Comparison of ENCODE assay signal across 8 cellular contexts in genomic region chr1:53945183-53945432, GRCh38. TPM values are rescaled to one million over a fixed set of nuclear protein-coding genes. Genes with fewer than 3 reads are reported as not detected.
DNase-seq lines count a peak whose midpoint lies in the region; ATAC-seq and TF ChIP-seq lines count a peak whose summit lies in the region.
"Had no signal": no experiment of that assay in that cellular context is flagged by ENCODE, and none has a peak within 500 bp of the region (broad histone marks: within the 10 kb centered on the region; RNA-seq: fewer than 3 reads in every experiment).

No MANE protein-coding gene starts in this region.

- intact Hi-C loops in activated CD4-positive, alpha-beta memory T cell treated with anti-CD3 and anti-CD28 coated beads for 36 hours (cut with micrococcal nuclease): loop anchor here (1.0 to 5.0 kb wide), 3 partner anchors 55 to 618 kb away; partner anchors contain the start of genes LRP8 and SSBP3

- DNase-seq in HFFc6: no peak
- DNase-seq in activated CD4-positive, alpha-beta memory T cell treated with anti-CD3 and anti-CD28 coated beads for 36 hours: no peak
- DNase-seq in stimulated activated naive CD8-positive, alpha-beta T cell treated with anti-CD3 and anti-CD28 coated beads, Interleukin-15, amount 100 ng/mL, for 72 hours: no peak

- CTCF ChIA-PET in activated CD4-positive, alpha-beta memory T cell treated with anti-CD3 and anti-CD28 coated beads for 36 hours (lab: Charles Lee): interaction anchor here (0.7 to 9.2 kb wide), 9 partner anchors 9 to 137 kb away, joined by 3 to 76 read pairs (median 7); partner anchors contain the start of genes TCEANC2, TMEM59 and YIPF1

- POLR2A ChIA-PET in activated CD4-positive, alpha-beta memory T cell treated with anti-CD3 and anti-CD28 coated beads for 36 hours (lab: Charles Lee): interaction anchor here (0.5 to 2.6 kb wide), 8 partner anchors 21 to 112 kb away, joined by 3 to 15 read pairs (median 6); partner anchors contain the start of genes NDC1, TCEANC2, TMEM59 and YIPF1

- no peaks in the 10 kb centered on the region; the same call in 1 of the 2 replicates for H3K27me3 Mint-ChIP-seq in HFFc6 (ENCODE audit: insufficient read depth)
- H3K27me3 Mint-ChIP-seq in activated CD4-positive, alpha-beta memory T cell treated with anti-CD3 and anti-CD28 coated beads for 36 hours: no peaks in the 10 kb centered on the region
- no peaks in the 10 kb centered on the region for H3K27me3 Mint-ChIP-seq in stimulated activated naive CD8-positive, alpha-beta T cell treated with anti-CD3 and anti-CD28 coated beads, Interleukin-15, amount 100 ng/mL, for 72 hours

- peak overlapping the region; percentile 91 for H3K27ac Mint-ChIP-seq in HFFc6
- peak overlapping the region; percentile 90 for H3K27ac Mint-ChIP-seq in activated CD4-positive, alpha-beta memory T cell treated with anti-CD3 and anti-CD28 coated beads for 36 hours
- H3K27ac Mint-ChIP-seq in stimulated activated naive CD8-positive, alpha-beta T cell treated with anti-CD3 and anti-CD28 coated beads, Interleukin-15, amount 100 ng/mL, for 72 hours: peak overlapping the region; percentile 93 to 97

- peak overlapping the region; percentile 80 for H3K4me3 ChIP-seq in iPS-11a (ENCODE audit: low read depth, low read length)

- peak overlapping the region; percentile 97 for H3K4me3 Mint-ChIP-seq in HFFc6
- H3K4me3 Mint-ChIP-seq in activated CD4-positive, alpha-beta memory T cell treated with anti-CD3 and anti-CD28 coated beads for 36 hours: peak overlapping the region; percentile 92
- H3K4me3 Mint-ChIP-seq in stimulated activated naive CD8-positive, alpha-beta T cell treated with anti-CD3 and anti-CD28 coated beads, Interleukin-15, amount 100 ng/mL, for 72 hours: peak overlapping the region; percentile 91 to 98

- H3K36me3 Mint-ChIP-seq in HFFc6 (ENCODE audit: low read depth): peaks cover 11% of the 10 kb centered on the region
- peaks cover 12% of the 10 kb centered on the region for H3K36me3 Mint-ChIP-seq in activated CD4-positive, alpha-beta memory T cell treated with anti-CD3 and anti-CD28 coated beads for 36 hours

- no peak for TF ChIP-seq CTCF in HFFc6 (IDR thresholded peaks at IDR 0.05)

- no peaks in the 10 kb centered on the region for H3K9me3 Mint-ChIP-seq in HFFc6
- H3K9me3 Mint-ChIP-seq in activated CD4-positive, alpha-beta memory T cell treated with anti-CD3 and anti-CD28 coated beads for 36 hours: no peaks in the 10 kb centered on the region
- H3K9me3 Mint-ChIP-seq in stimulated activated naive CD8-positive, alpha-beta T cell treated with anti-CD3 and anti-CD28 coated beads, Interleukin-15, amount 100 ng/mL, for 72 hours: no peaks in the 10 kb centered on the region

- no peak for ATAC-seq in stimulated activated naive CD8-positive, alpha-beta T cell treated with anti-CD3 and anti-CD28 coated beads, Interleukin-15, amount 100 ng/mL, for 72 hours
- no peak for ATAC-seq in esophagus mucosa
- no peak for ATAC-seq in HG03025 (IDR thresholded peaks at IDR 0.05; ENCODE audit: low FRiP score, unreplicated experiment)
- ATAC-seq in GM21576 (IDR thresholded peaks at IDR 0.05; ENCODE audit: unreplicated experiment): no peak

- H3K4me1 Mint-ChIP-seq in HFFc6 (ENCODE audit: low read depth): peaks cover 58% of the 10 kb centered on the region
- peaks cover 49% of the 10 kb centered on the region for H3K4me1 Mint-ChIP-seq in activated CD4-positive, alpha-beta memory T cell treated with anti-CD3 and anti-CD28 coated beads for 36 hours (ENCODE audit: low read depth)
- peaks cover 59% of the 10 kb centered on the region for H3K4me1 Mint-ChIP-seq in stimulated activated naive CD8-positive, alpha-beta T cell treated with anti-CD3 and anti-CD28 coated beads, Interleukin-15, amount 100 ng/mL, for 72 hours

RNA-seq across cellular contexts. Expression of gene IFT25, which starts 0.4 kb away (rescaled TPM):
- total RNA-seq in HFFc6 (2021; fragmentation: NEBNext Ultra II Directional; extraction: Animal tissue kit (Norgen Biotek cat#: 25700)): 10 to 100 TPM; 20.9 to 36.9 (median 35.1) TPM
- 10 to 100 TPM; 52.5 to 60.3 TPM for total RNA-seq in activated CD4-positive, alpha-beta memory T cell treated with anti-CD3 and anti-CD28 coated beads for 36 hours
- 15.6 TPM for total RNA-seq in esophagus mucosa

RNA-seq across cellular contexts. Expression of gene LRRC42, which starts 1.0 kb away (rescaled TPM):
- 10 to 100 TPM; 36.3 to 44.2 (median 42.2) TPM for total RNA-seq in HFFc6 (2021; fragmentation: NEBNext Ultra II Directional; extraction: Animal tissue kit (Norgen Biotek cat#: 25700))
- 10 to 100 TPM; 26.9 to 28.4 TPM for total RNA-seq in activated CD4-positive, alpha-beta memory T cell treated with anti-CD3 and anti-CD28 coated beads for 36 hours
- total RNA-seq in esophagus mucosa: 20.0 TPM

RNA-seq across cellular contexts. Expression of gene DIO1, which starts 51.1 kb away (rescaled TPM):
- not detected for total RNA-seq in HFFc6 (2021; fragmentation: NEBNext Ultra II Directional; extraction: Animal tissue kit (Norgen Biotek cat#: 25700))
- total RNA-seq in activated CD4-positive, alpha-beta memory T cell treated with anti-CD3 and anti-CD28 coated beads for 36 hours: not detected
- not detected for total RNA-seq in esophagus mucosa
- total RNA-seq: NCI-H460 had no signal

RNA-seq across cellular contexts. Expression of gene YIPF1, which starts 55.5 kb away (rescaled TPM):
- total RNA-seq in HFFc6 (2021; fragmentation: NEBNext Ultra II Directional; extraction: Animal tissue kit (Norgen Biotek cat#: 25700)): 10 to 100 TPM; 22.8 to 29.3 (median 26.8) TPM
- 10 to 100 TPM; 17.3 to 19.1 TPM for total RNA-seq in activated CD4-positive, alpha-beta memory T cell treated with anti-CD3 and anti-CD28 coated beads for 36 hours
- total RNA-seq in esophagus mucosa: 20.1 TPM
